10 cellular contexts compared by ENCODE assay signal in the genomic region with DNA sequence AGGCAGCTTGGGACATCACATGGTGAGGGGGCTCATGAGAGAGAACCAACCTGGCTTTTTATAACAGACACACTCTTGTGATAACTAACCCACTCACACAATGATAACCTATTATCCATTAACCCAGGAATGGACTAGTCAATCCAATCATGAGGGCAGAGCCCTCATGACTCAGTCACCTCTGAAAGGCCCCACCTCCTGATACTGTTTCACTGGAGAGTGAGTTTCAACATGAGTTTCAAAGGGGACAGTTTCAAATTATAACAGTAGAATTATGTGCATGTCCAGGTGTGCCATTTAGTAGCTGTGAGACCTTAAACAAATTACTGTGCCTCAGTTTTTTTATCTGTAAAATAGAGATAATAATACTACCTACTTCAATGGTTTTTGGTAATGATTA. TPM values are rescaled to one million over a fixed set of nuclear protein-coding genes. Genes with fewer than 3 reads are reported as not detected.
DNase-seq lines count a peak whose midpoint lies in the region; ATAC-seq and TF ChIP-seq lines count a peak whose summit lies in the region.
"Had no signal": no experiment of that assay in that cellular context is flagged by ENCODE, and none has a peak within 500 bp of the region (broad histone marks: within the 10 kb centered on the region; RNA-seq: fewer than 3 reads in every experiment).

No MANE protein-coding gene starts in this region.

- no TSS peak for BruUV-seq in A673 (replicated peaks; lab: Mats Ljungman, UMichigan)

- H3K9me3 ChIP-seq in A673 (ENCODE audit: low read depth, low read length, poor library complexity, severe bottlenecking): no peaks in the 10 kb centered on the region

- H3K27me3 ChIP-seq in kidney epithelial cell (ENCODE audit: control insufficient read depth, insufficient read depth, low read length) (no peaks in the 10 kb centered on the region), A673 (replicated peaks; ENCODE audit: insufficient read depth, low read depth, low read length, poor library complexity) (no peaks in the 10 kb centered on the region)

- no peak overlapping the region for H3K27ac ChIP-seq in A673 (ENCODE audit: low read depth, low read length, poor library complexity, severe bottlenecking)

- CTCF ChIA-PET in A673 (lab: Charles Lee): no interaction called here

- no peaks in the 10 kb centered on the region for H3K4me1 ChIP-seq in A673 (ENCODE audit: insufficient read depth, low read length, poor library complexity, severe bottlenecking)

- TF ChIP-seq CTCF in kidney epithelial cell (IDR thresholded peaks at IDR 0.05; ENCODE audit: insufficient read depth, low read length, poor library complexity, severe bottlenecking): no peak
- no peak for TF ChIP-seq CTCF in A673 (conservative IDR thresholded peaks at IDR 0.05; ENCODE audit: low read depth, low read length)

- POLR2A ChIA-PET in A673 (lab: Charles Lee; ENCODE audit: low non-redundant PET): no interaction called here

- ATAC-seq in GM18861 (IDR thresholded peaks at IDR 0.05; ENCODE audit: unreplicated experiment) (peak; percentile 98), GM21619 (IDR thresholded peaks at IDR 0.05; ENCODE audit: unreplicated experiment) (peak; percentile 94), HG03521 (IDR thresholded peaks at IDR 0.05; ENCODE audit: unreplicated experiment) (peak; percentile 91), sciatic nerve (no peak)

- intact Hi-C loops in sciatic nerve (cut with DNase I) (no loop called here), A673 (cut with micrococcal nuclease; ENCODE audit: unreplicated experiment) (no loop called here)

- H3K4me3 ChIP-seq in kidney epithelial cell (ENCODE audit: low read depth, low read length) (no peak overlapping the region), A673 (ENCODE audit: low read depth, low read length, poor library complexity, severe bottlenecking) (no peak overlapping the region)

- DNase-seq in kidney epithelial cell (ENCODE audit: low read depth) (peak; percentile 73), sciatic nerve (ENCODE audit: low spot score) (no peak), A673 (ENCODE audit: low spot score) (no peak), NCI-H128 (lab: John Stamatoyannopoulos, UW; ENCODE audit: unreplicated experiment) (no peak)
- DNase-seq in activated CD8-positive, alpha-beta memory T cell treated with anti-CD3 and anti-CD28 coated beads for 24 hours: no peak
- DNase-seq: activated effector memory CD4-positive, alpha-beta T cell treated with Interleukin-2 at 50 U/mL for 16 hours; NCI-H774 had no signal

- no peaks in the 10 kb centered on the region for H3K36me3 ChIP-seq in kidney epithelial cell (ENCODE audit: control insufficient read depth, insufficient read depth, low read length)
- no peaks in the 10 kb centered on the region for H3K36me3 ChIP-seq in A673 (ENCODE audit: insufficient read depth, low read length, poor library complexity, severe bottlenecking)

RNA-seq across cellular contexts. Expression of a gene that starts 47.6 kb away (rescaled TPM):
- total RNA-seq in kidney epithelial cell: 23.6 and 24.0 TPM in 2 replicates
- total RNA-seq in sciatic nerve: 39.1 TPM
- total RNA-seq in A673 (2021): 13.9 and 16.7 TPM in 2 replicates
